In the genomic region with DNA sequence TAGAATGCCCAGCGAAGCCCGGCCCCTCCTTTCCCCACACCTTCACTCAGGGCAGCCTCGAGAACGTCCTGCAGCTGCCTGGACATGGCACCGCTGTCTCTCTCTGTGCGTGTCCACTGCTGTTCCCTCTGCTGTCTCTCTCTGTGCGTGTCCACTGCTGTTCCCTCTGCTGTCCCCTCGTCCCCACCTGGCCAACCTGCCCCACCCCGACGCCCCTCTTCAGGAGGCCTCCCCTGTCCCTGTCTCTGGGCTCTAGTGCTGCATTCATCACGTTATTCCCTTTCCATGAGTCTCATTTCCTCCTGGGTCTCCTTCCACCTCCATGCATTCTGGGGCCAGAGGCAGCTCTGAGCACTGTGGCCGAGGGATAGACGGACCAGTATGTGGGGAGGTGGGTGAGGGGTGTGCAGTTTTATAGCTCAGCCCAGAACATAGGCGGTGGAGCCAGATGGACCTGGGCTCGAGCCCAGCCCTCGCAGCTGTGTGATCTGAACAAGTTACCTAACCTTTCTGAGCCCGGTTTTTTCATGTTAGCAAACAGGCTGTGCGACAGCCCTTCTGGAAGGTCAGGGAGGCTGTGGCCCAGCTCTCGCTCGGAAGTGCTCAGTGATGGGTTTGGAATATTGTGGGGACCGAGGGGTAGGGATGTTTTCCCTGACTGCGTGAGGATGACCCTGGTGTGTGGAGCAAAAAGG, we compare ENCODE assay signal across 23 cellular contexts. TPM values are rescaled to one million over a fixed set of nuclear protein-coding genes. Genes with fewer than 3 reads are reported as not detected.
DNase-seq lines count a peak whose midpoint lies in the region; ATAC-seq and TF ChIP-seq lines count a peak whose summit lies in the region.
"Had no signal": no experiment of that assay in that cellular context is flagged by ENCODE, and none has a peak within 500 bp of the region (broad histone marks: within the 10 kb centered on the region; RNA-seq: fewer than 3 reads in every experiment).

No MANE protein-coding gene starts in this region.

- 83 to 85% methylated on average over 22 of the region's 22 CpGs for WGBS in tibial nerve, 2 donors

- H3K27me3 Mint-ChIP-seq in chondrocyte (ENCODE audit: low read depth) (peaks cover 10% of the 10 kb centered on the region), neural progenitor cell (ENCODE audit: insufficient read depth, low read depth) (peaks cover 9% of the 10 kb centered on the region)

- no peak overlapping the region for H3K27ac ChIP-seq in right atrium auricular region
- H3K27ac ChIP-seq in neural progenitor cell: no peak overlapping the region
- no peak overlapping the region for H3K27ac ChIP-seq in tibial nerve
- H3K27ac ChIP-seq: SJSA1 had no signal

- no peak overlapping the region for H3K4me2 ChIP-seq in neural progenitor cell

- H3K79me2 ChIP-seq in neural progenitor cell (ENCODE audit: low read depth): no peaks in the 10 kb centered on the region

- H3K9me3 ChIP-seq in right atrium auricular region: no peaks in the 10 kb centered on the region
- no peaks in the 10 kb centered on the region for H3K9me3 ChIP-seq in neural progenitor cell (ENCODE audit: low read depth)
- H3K9me3 ChIP-seq in tibial nerve: no peaks in the 10 kb centered on the region
- H3K9me3 ChIP-seq: MG63 had no signal

- H3K36me3 ChIP-seq in right atrium auricular region (no peaks in the 10 kb centered on the region), neural progenitor cell (no peaks in the 10 kb centered on the region), tibial nerve (peaks cover 0 to 4% (median 0%) of the 10 kb centered on the region in 3 donors)
- H3K36me3 ChIP-seq: MG63, SJSA1 had no signal

- intact Hi-C loops in Right ventricle myocardium superior (cut with DNase I): no loop called here

- TF ChIP-seq CTCF in right atrium auricular region (IDR thresholded peaks at IDR 0.05) (no peak), chondrocyte (IDR thresholded peaks at IDR 0.05) (no peak), neural progenitor cell (IDR thresholded peaks at IDR 0.05) (no peak), tibial nerve (IDR thresholded peaks at IDR 0.05) (no peak)

- no peak for ATAC-seq in Right ventricle myocardium superior (ENCODE audit: poor library complexity)
- ATAC-seq in HG02763 (IDR thresholded peaks at IDR 0.05; ENCODE audit: unreplicated experiment): no peak
- no peak for ATAC-seq in HG03460 (IDR thresholded peaks at IDR 0.05; ENCODE audit: unreplicated experiment)
- ATAC-seq: K562 had no signal

- H3K9me3 Mint-ChIP-seq in chondrocyte (ENCODE audit: low read depth) (peaks cover 7% of the 10 kb centered on the region), neural progenitor cell (peaks cover 17% of the 10 kb centered on the region)

- no peak for TF ChIP-seq POLR2A in tibial nerve (IDR thresholded peaks at IDR 0.05)

- H3K4me1 ChIP-seq in right atrium auricular region: peaks cover 0 to 16% of the 10 kb centered on the region in 2 donors
- no peaks in the 10 kb centered on the region for H3K4me1 ChIP-seq in neural progenitor cell
- peaks cover 0 to 22% (median 0%) of the 10 kb centered on the region in 4 donors for H3K4me1 ChIP-seq in tibial nerve

- DNase-seq in Right ventricle myocardium superior (peak; percentile 26), right atrium auricular region (ENCODE audit: low spot score) (no peak), chondrocyte (ENCODE audit: low spot score) (peak; percentile 57), neural progenitor cell (ENCODE audit: low spot score) (no peak), tibial nerve (ENCODE audit: low spot score in 2 of 2) (no peak), SIG-M5 treated with dmso at 0.1 percent for 504 hours (lab: John Stamatoyannopoulos, UW; ENCODE audit: unreplicated experiment) (no peak)
- DNase-seq: EL, GF-D8, MG63, NCI-H1048, NCI-H1417 treated with DMSO at 0.1 percent for 48 hours, NCI-H187, NCI-H2107, NCI-H2227 treated with DMSO at 0.1 percent for 48 hours, NCI-H510A, NCI-H748 treated with DMSO at 0.1 percent for 48 hours, PC-9 had no signal

- H3K27me3 ChIP-seq in right atrium auricular region (no peaks in the 10 kb centered on the region), neural progenitor cell (no peaks in the 10 kb centered on the region), tibial nerve (no peaks in the 10 kb centered on the region)
- H3K27me3 ChIP-seq: MG63, SJSA1 had no signal

- no peak for TF ChIP-seq EP300 in tibial nerve (IDR thresholded peaks at IDR 0.05)

- H2AFZ ChIP-seq in neural progenitor cell (replicated peaks): no peak overlapping the region
- H2AFZ ChIP-seq: PC-9 had no signal

- H3K4me3 ChIP-seq in right atrium auricular region (no peak overlapping the region), neural progenitor cell (no peak overlapping the region), tibial nerve (no peak overlapping the region)
- H3K4me3 ChIP-seq: K562, MG63, PC-9, SJSA1 had no signal

- H3K4me1 Mint-ChIP-seq in chondrocyte (ENCODE audit: low read depth) (no peaks in the 10 kb centered on the region), neural progenitor cell (peaks cover 27% of the 10 kb centered on the region)
- H3K4me1 Mint-ChIP-seq: CD14-positive monocyte had no signal

- H3F3A ChIP-seq in neural progenitor cell (ENCODE audit: low read depth): no peaks in the 10 kb centered on the region

- H3K4me3 Mint-ChIP-seq in chondrocyte (ENCODE audit: unreplicated experiment) (no peak overlapping the region), neural progenitor cell (no peak overlapping the region)
- H3K4me3 Mint-ChIP-seq: CD14-positive monocyte had no signal

- H3K36me3 Mint-ChIP-seq in chondrocyte (ENCODE audit: low read depth): peaks cover 7% of the 10 kb centered on the region
- no peaks in the 10 kb centered on the region for H3K36me3 Mint-ChIP-seq in neural progenitor cell
- H3K36me3 Mint-ChIP-seq: CD14-positive monocyte had no signal

- H3K27ac Mint-ChIP-seq in chondrocyte (ENCODE audit: unreplicated experiment) (no peak overlapping the region), neural progenitor cell (peak overlapping the region; percentile 67)
- H3K27ac Mint-ChIP-seq: CD14-positive monocyte had no signal

- H3K9ac ChIP-seq in neural progenitor cell: no peak overlapping the region

- H4K20me1 ChIP-seq in neural progenitor cell (ENCODE audit: low read depth): no peaks in the 10 kb centered on the region

RNA-seq across cellular contexts. Expression of a gene that starts 41.9 kb away (rescaled TPM):
- total RNA-seq in Right ventricle myocardium superior (not detected), right atrium auricular region (under 1 TPM in 1 of 2 donors, not detected in 1; 0.35 TPM), chondrocyte (0.12 to 0.60 TPM (median 0.41 TPM) in 3 replicates), neural progenitor cell (ENCODE audit: low replicate concordance) (1.5 and 2.0 TPM in 2 replicates), tibial nerve (1 to 10 TPM; 3.3 to 4.6 (median 4.1) TPM)
- total RNA-seq: LHCN-M2 had no signal

Comparison
In these comparisons a context has a peak if more than half of its experiments do, and no peak if none do; other contexts are left out.
1. DNase-seq: peak in Right ventricle myocardium superior (single experiment) and chondrocyte (single experiment); none in right atrium auricular region (single experiment), neural progenitor cell (single experiment), tibial nerve (0 of 2) and SIG-M5 treated with dmso at 0.1 percent for 504 hours (single experiment).